ENCODE assay signal across 9 cellular contexts in the genomic region with DNA sequence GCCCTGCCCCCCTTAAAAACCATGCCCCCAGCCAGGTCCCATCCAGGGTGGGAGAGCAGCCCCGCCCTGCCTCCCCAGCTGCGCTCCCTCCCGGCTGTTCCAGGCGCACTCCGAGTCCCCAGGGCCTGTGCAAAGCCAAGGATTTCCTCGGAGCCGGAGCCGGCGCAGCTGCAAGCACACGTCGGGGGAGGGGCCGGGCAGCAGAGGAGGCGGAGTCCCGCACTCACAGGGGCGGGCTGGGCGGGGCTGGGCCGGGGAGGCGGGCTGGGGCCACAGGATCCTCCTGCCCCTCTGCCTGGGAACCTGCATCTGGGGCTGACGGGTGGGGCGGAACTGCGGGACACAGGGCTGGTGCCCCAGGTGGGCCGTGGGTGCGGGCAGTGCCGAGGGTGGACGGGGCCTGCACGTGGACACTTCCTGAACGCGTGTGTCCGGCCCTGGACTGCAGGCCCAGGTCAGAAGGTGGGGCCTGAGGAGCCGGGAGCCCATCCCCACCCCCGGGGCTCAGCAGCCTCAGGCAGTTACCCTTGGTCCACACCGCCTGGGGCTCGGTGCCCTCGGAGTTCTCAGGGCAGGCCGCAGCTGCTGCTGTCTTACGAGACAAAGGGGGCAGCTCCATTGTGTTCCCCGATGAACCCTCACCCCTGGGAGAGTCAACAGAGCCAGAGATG. TPM values are rescaled to one million over a fixed set of nuclear protein-coding genes. Genes with fewer than 3 reads are reported as not detected.
DNase-seq lines count a peak whose midpoint lies in the region; ATAC-seq and TF ChIP-seq lines count a peak whose summit lies in the region.
"Had no signal": no experiment of that assay in that cellular context is flagged by ENCODE, and none has a peak within 500 bp of the region (broad histone marks: within the 10 kb centered on the region; RNA-seq: fewer than 3 reads in every experiment).

No MANE protein-coding gene starts in this region.

- POLR2A ChIA-PET in T-cell (lab: Charles Lee), result no interaction called here

- peaks cover 0 to 29% of the 10 kb centered on the region in 2 donors for H3K4me1 ChIP-seq in right atrium auricular region
- H3K4me1 ChIP-seq in tibial nerve, result peaks cover 0 to 57% (median 28%) of the 10 kb centered on the region in 4 donors

- TF ChIP-seq EP300 in tibial nerve (IDR thresholded peaks at IDR 0.05), result peak in 1 of 2 donors; percentile 28

- H3K27me3 ChIP-seq in right atrium auricular region, result no peaks in the 10 kb centered on the region
- peaks cover 0 to 55% of the 10 kb centered on the region in 2 donors for H3K27me3 ChIP-seq in tibial nerve

- H3K27ac Mint-ChIP-seq in T-cell, result no peak overlapping the region

- no peak overlapping the region for H3K4me3 ChIP-seq in right atrium auricular region
- no peak overlapping the region for H3K4me3 ChIP-seq in tibial nerve

- no peaks in the 10 kb centered on the region for H3K36me3 Mint-ChIP-seq in T-cell

- no peaks in the 10 kb centered on the region for H3K4me1 Mint-ChIP-seq in T-cell

- peak; percentile 89 for ATAC-seq in Right ventricle myocardium inferior
- ATAC-seq in T-cell (replicated peaks in 1 of 4), result peak; percentile 32 to 62 (median 43)
- no peak for ATAC-seq in GM21825 (IDR thresholded peaks at IDR 0.05; ENCODE audit: unreplicated experiment)
- no peak for ATAC-seq in GM19467 (IDR thresholded peaks at IDR 0.05; ENCODE audit: unreplicated experiment)

- H3K27me3 Mint-ChIP-seq in T-cell, result no peaks in the 10 kb centered on the region

- no peak overlapping the region for H3K4me3 Mint-ChIP-seq in T-cell

- TF ChIP-seq CTCF in right atrium auricular region (IDR thresholded peaks at IDR 0.05) (no peak), tibial nerve (IDR thresholded peaks at IDR 0.05) (peak in 1 of 5 experiments; percentile 9)

- H3K9me3 ChIP-seq in right atrium auricular region (no peaks in the 10 kb centered on the region), tibial nerve (no peaks in the 10 kb centered on the region)

- H3K9me3 Mint-ChIP-seq in T-cell, result no peaks in the 10 kb centered on the region

- no peak overlapping the region for H3K27ac ChIP-seq in right atrium auricular region
- peak overlapping the region in 2 of 4 donors; percentile 55 to 80 for H3K27ac ChIP-seq in tibial nerve

- peak; percentile 84 for DNase-seq in Right ventricle myocardium inferior (ENCODE audit: missing footprints)
- no peak for DNase-seq in right atrium auricular region (ENCODE audit: low spot score)
- DNase-seq in T-cell, result peak in 2 of 34 experiments; percentile 20 to 21
- DNase-seq in hippocampal formation (lab: John Stamatoyannopoulos, UW), result peak; percentile 63 to 83
- DNase-seq in tibial nerve (ENCODE audit: low spot score in 2 of 2), result peak; percentile 33 to 53
- no peak for DNase-seq in T-helper 9 cell

- no peak for TF ChIP-seq POLR2A in tibial nerve (IDR thresholded peaks at IDR 0.05)

- intact Hi-C loops in Right ventricle myocardium inferior (cut with DNase I), result no loop called here

- H3K36me3 ChIP-seq in right atrium auricular region, result no peaks in the 10 kb centered on the region
- H3K36me3 ChIP-seq in tibial nerve, result no peaks in the 10 kb centered on the region

- WGBS in tibial nerve, 2 donors, result 12% methylated on average over 16 to 28 of the region's 37 CpGs

- CTCF ChIA-PET in T-cell (lab: Charles Lee), result interaction anchor here in 1 of 2 donors (0.7 kb wide), 1 partner anchor 229 kb away, joined by 9 read pairs; no protein-coding TSS in a partner anchor

RNA-seq across cellular contexts. Expression of a gene that starts 24.0 kb away (rescaled TPM):
- total RNA-seq in Right ventricle myocardium inferior (14.7 TPM), right atrium auricular region (10 to 100 TPM in 1 of 2 donors, 1 to 10 TPM in 1; 2.7 to 14.1 TPM), T-cell (not detected), tibial nerve (not detected)
- total RNA-seq: glomerular endothelial cell had no signal

RNA-seq across cellular contexts. Expression of a gene that starts 47.5 kb away (rescaled TPM):
- total RNA-seq in Right ventricle myocardium inferior, result 0.19 TPM
- total RNA-seq in right atrium auricular region, result not detected
- total RNA-seq in T-cell, result not detected
- total RNA-seq in tibial nerve, result not detected
- total RNA-seq: glomerular endothelial cell had no signal

Comparison
In these comparisons a context has a peak if more than half of its experiments do, and no peak if none do; other contexts are left out.
1. DNase-seq: peak in Right ventricle myocardium inferior (single experiment), hippocampal formation (2 of 2) and tibial nerve (2 of 2); none in right atrium auricular region (single experiment) and T-helper 9 cell (single experiment).
2. ATAC-seq: peak in Right ventricle myocardium inferior (single experiment) and T-cell (4 of 4); none in GM21825 (single experiment) and GM19467 (single experiment).